8 cellular contexts compared by ENCODE assay signal in genomic region chr1:230149751-230150584, GRCh38.
DNase-seq lines count a peak whose midpoint lies in the region; ATAC-seq lines count a peak whose summit lies in the region.

No MANE protein-coding gene starts in this region.

- ATAC-seq in GM18858 (IDR thresholded peaks at IDR 0.05; ENCODE audit: unreplicated experiment) (peak; percentile 62), HG02642 (IDR thresholded peaks at IDR 0.05; ENCODE audit: poor library complexity, unreplicated experiment) (peak; percentile 67)

- H3K9me3 ChIP-seq in mononuclear cell (ENCODE audit: low read depth, low read length): no peaks in the 10 kb centered on the region

- H3K27me3 ChIP-seq in mononuclear cell (ENCODE audit: insufficient read depth, low read length): no peaks in the 10 kb centered on the region

- H3K4me3 ChIP-seq in mononuclear cell (ENCODE audit: low read length): peak overlapping the region; percentile 7

- peaks cover 95% of the 10 kb centered on the region for H3K4me1 ChIP-seq in mononuclear cell (ENCODE audit: insufficient read depth, low read length)

- DNase-seq in NCI-H510A (lab: John Stamatoyannopoulos, UW) (peak; percentile 40), NCI-H1092 (lab: John Stamatoyannopoulos, UW) (no peak), T-helper 9 cell (no peak), NCI-H1105 treated with DMSO at 0.1 percent for 48 hours (lab: John Stamatoyannopoulos, UW) (no peak), NCI-H1436 (lab: John Stamatoyannopoulos, UW) (no peak)
